8 cellular contexts compared by ENCODE assay signal in the genomic region with DNA sequence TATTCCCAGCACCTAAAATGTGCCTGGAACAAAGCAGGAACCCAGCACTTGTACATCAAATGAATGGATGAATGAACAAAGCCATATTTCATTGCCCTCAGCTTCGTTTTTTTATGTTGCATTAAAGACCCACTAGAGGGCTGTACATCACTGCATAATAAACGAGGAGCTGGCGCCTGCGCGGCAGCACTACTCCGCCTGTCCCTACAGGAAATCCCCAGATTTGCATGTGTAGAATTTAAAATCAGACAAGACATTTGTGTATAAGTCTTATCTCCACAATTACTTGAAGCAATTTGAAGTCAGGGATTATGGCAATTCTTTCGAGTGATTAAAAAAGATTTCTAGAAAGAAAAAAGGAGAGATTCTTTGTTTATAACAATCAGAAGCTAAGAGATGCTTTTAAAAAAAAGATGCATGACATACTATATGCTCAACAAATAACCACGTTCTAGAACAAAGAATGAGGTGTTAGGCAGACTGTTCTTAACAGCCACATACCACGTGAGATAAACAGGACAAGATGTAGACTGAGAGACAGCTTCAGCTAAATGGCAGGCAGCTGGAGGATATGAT. TPM values are rescaled to one million over a fixed set of nuclear protein-coding genes. Genes with fewer than 3 reads are reported as not detected.
DNase-seq lines count a peak whose midpoint lies in the region; ATAC-seq and FAIRE-seq lines count a peak whose summit lies in the region.

No MANE protein-coding gene starts in this region.

- POLR2A ChIA-PET in activated CD8-positive, alpha-beta T cell treated with anti-CD3 and anti-CD28 coated beads, Interleukin-2, amount 10 ng/mL, durations not matched to agents 7 days and 5 days (lab: Charles Lee): interaction anchor here (0.6 to 1.5 kb wide), 3 partner anchors 355 to 673 kb away, joined by 3 to 15 read pairs (median 3); partner anchors contain the start of genes DTL and INTS7

- no peaks in the 10 kb centered on the region for H3K9me3 Mint-ChIP-seq in activated CD8-positive, alpha-beta T cell treated with anti-CD3 and anti-CD28 coated beads, Interleukin-2, amount 10 ng/mL, durations not matched to agents 7 days and 5 days (ENCODE audit: insufficient read depth)

- no peak for FAIRE-seq in HTR-8/SVneo (lab: Jason Lieb, UNC)

- H3K27ac Mint-ChIP-seq in activated CD8-positive, alpha-beta T cell treated with anti-CD3 and anti-CD28 coated beads, Interleukin-2, amount 10 ng/mL, durations not matched to agents 7 days and 5 days: peak overlapping the region; percentile 11

- no peak overlapping the region for H3K4me3 Mint-ChIP-seq in activated CD8-positive, alpha-beta T cell treated with anti-CD3 and anti-CD28 coated beads, Interleukin-2, amount 10 ng/mL, durations not matched to agents 7 days and 5 days

- CTCF ChIA-PET in activated CD8-positive, alpha-beta T cell treated with anti-CD3 and anti-CD28 coated beads, Interleukin-2, amount 10 ng/mL, durations not matched to agents 7 days and 5 days (lab: Charles Lee): interaction anchor here (0.6 to 6.4 kb wide), 72 partner anchors 10 to 954 kb away, joined by 3 to 142 read pairs (median 4); partner anchors contain the start of genes DTL, INTS7 and SLC30A1

- H3K36me3 Mint-ChIP-seq in activated CD8-positive, alpha-beta T cell treated with anti-CD3 and anti-CD28 coated beads, Interleukin-2, amount 10 ng/mL, durations not matched to agents 7 days and 5 days (ENCODE audit: low read depth): no peaks in the 10 kb centered on the region

- H3K4me1 Mint-ChIP-seq in activated CD8-positive, alpha-beta T cell treated with anti-CD3 and anti-CD28 coated beads, Interleukin-2, amount 10 ng/mL, durations not matched to agents 7 days and 5 days (ENCODE audit: low read depth): peaks cover 13% of the 10 kb centered on the region

- peak; percentile 67 for ATAC-seq in GM21515 (IDR thresholded peaks at IDR 0.05; ENCODE audit: unreplicated experiment)
- peak; percentile 90 for ATAC-seq in activated CD8-positive, alpha-beta T cell treated with anti-CD3 and anti-CD28 coated beads, Interleukin-2, amount 10 ng/mL, durations not matched to agents 7 days and 5 days

- DNase-seq in DMS 273 treated with DMSO at 0.1 percent for 48 hours (lab: John Stamatoyannopoulos, UW) (peak; percentile 66), HTR-8/SVneo (ENCODE audit: insufficient read length, low spot score) (peak; percentile 87), NOMO-1 (lab: John Stamatoyannopoulos, UW; ENCODE audit: unreplicated experiment in 2 of 2) (peak; percentile 64 to 80), middle frontal gyrus (ENCODE audit: extremely low spot score, low spot score) (peak; percentile 82)
- DNase-seq in activated CD8-positive, alpha-beta T cell treated with anti-CD3 and anti-CD28 coated beads, Interleukin-2, amount 10 ng/mL, durations not matched to agents 7 days and 5 days: peak; percentile 85
- DNase-seq in effector CD8-positive, alpha-beta T cell (lab: John Stamatoyannopoulos, UW): peak; percentile 47
- DNase-seq in stimulated activated CD8-positive, alpha-beta memory T cell treated with anti-CD3 and anti-CD28 coated beads, Interleukin-4, amount 100 ng/mL, for 4 hours (ENCODE audit: low read depth in 2 of 2, low spot score in 1 of 2): peak; percentile 24 to 56

- H3K27me3 Mint-ChIP-seq in activated CD8-positive, alpha-beta T cell treated with anti-CD3 and anti-CD28 coated beads, Interleukin-2, amount 10 ng/mL, durations not matched to agents 7 days and 5 days (ENCODE audit: low read depth): peaks cover 3% of the 10 kb centered on the region

RNA-seq across cellular contexts. Expression of gene NEK2, which starts 5.4 kb away (rescaled TPM):
- 10 to 100 TPM; 52.6 to 54.1 TPM for total RNA-seq in activated CD8-positive, alpha-beta T cell treated with anti-CD3 and anti-CD28 coated beads, Interleukin-2, amount 10 ng/mL, durations not matched to agents 7 days and 5 days

Comparison
In these comparisons a context has a peak if more than half of its experiments do, and no peak if none do; other contexts are left out.
1. Peak in every context shown above with its lines: DNase-seq and ATAC-seq.